ENCODE assay signal across 1 cellular context in genomic region chr2:38380397-38381130, GRCh38.
TF ChIP-seq lines count a peak whose summit lies in the region.

No MANE protein-coding gene starts in this region.

TF ChIP-seq in HepG2, 621 proteins besides CTCF, POLR2A, EP300 and RAD21 (continued from another document and continues in another):
- TF ChIP-seq PRDM10 (CRISPR knock-in tag; IDR thresholded peaks at IDR 0.05; ENCODE audit: low read depth) (no peak), GFI1 (CRISPR knock-in tag; IDR thresholded peaks at IDR 0.05; ENCODE audit: borderline replicate concordance) (peak; percentile 44; the same call in 1 of the 2 replicates), KAT2B (IDR thresholded peaks at IDR 0.05; ENCODE audit: borderline replicate concordance, low read depth, low read length) (no peak), ZNF138 (CRISPR knock-in tag; IDR thresholded peaks at IDR 0.05; ENCODE audit: low read depth) (no peak), NR2F2 (IDR thresholded peaks at IDR 0.05; ENCODE audit: borderline replicate concordance, low read depth) (no peak), KLF12 (CRISPR knock-in tag; IDR thresholded peaks at IDR 0.05; ENCODE audit: borderline replicate concordance) (no peak), KIAA2018 (CRISPR knock-in tag; IDR thresholded peaks at IDR 0.05; ENCODE audit: borderline replicate concordance) (no peak), DNMT3B (CRISPR knock-in tag; conservative IDR thresholded peaks at IDR 0.05) (no peak), TCF7 (IDR thresholded peaks at IDR 0.05; ENCODE audit: low read depth) (no peak), REPIN1 (CRISPR knock-in tag; IDR thresholded peaks at IDR 0.05; ENCODE audit: borderline replicate concordance, low read depth) (no peak), ZNF576 (CRISPR knock-in tag; IDR thresholded peaks at IDR 0.05) (no peak), KDM5A (IDR thresholded peaks at IDR 0.05; ENCODE audit: borderline replicate concordance, low read length) (no peak), GPBP1L1 (CRISPR knock-in tag; IDR thresholded peaks at IDR 0.05) (no peak), KLF16 (CRISPR knock-in tag; IDR thresholded peaks at IDR 0.05) (peak in 1 of 2 experiments; percentile 21; a peak in 1 of 4 replicates), MED1 (CRISPR knock-in tag; IDR thresholded peaks at IDR 0.05) (no peak), HIC2 (CRISPR knock-in tag; IDR thresholded peaks at IDR 0.05; ENCODE audit: low read depth) (no peak), HDAC1 (CRISPR knock-in tag; IDR thresholded peaks at IDR 0.05) (peak; percentile 51), YY1 (IDR thresholded peaks at IDR 0.05; ENCODE audit: insufficient read depth, insufficient replicate concordance, low read depth, low read length) (no peak), PHF8 (CRISPR knock-in tag; IDR thresholded peaks at IDR 0.05) (0 out of 2 replicates have a peak, but pooled peaks have one; percentile 25), MAFK (conservative IDR thresholded peaks at IDR 0.05 in 1 of 2, IDR thresholded peaks at IDR 0.05 in 1 of 2; ENCODE audit: low read length in 2 of 2) (no peak), ELF3 (CRISPR knock-in tag; IDR thresholded peaks at IDR 0.05) (0 out of 2 replicates have a peak, but pooled peaks have one; percentile 21), ATF7-NPFF (CRISPR knock-in tag; IDR thresholded peaks at IDR 0.05; ENCODE audit: low read depth) (no peak), ETV6 (CRISPR knock-in tag; conservative IDR thresholded peaks at IDR 0.05) (no peak), HNF4A (CRISPR knock-in tag; IDR thresholded peaks at IDR 0.05) (peak; percentile 18; the same call in 1 of the 2 replicates), ZNF24 (IDR thresholded peaks at IDR 0.05) (no peak), GMEB2 (CRISPR knock-in tag; IDR thresholded peaks at IDR 0.05; ENCODE audit: low read depth) (no peak), ZMYM4 (CRISPR knock-in tag; IDR thresholded peaks at IDR 0.05) (peak; percentile 63), JDP2 (CRISPR knock-in tag; IDR thresholded peaks at IDR 0.05; ENCODE audit: borderline replicate concordance) (no peak), ZNF652 (CRISPR knock-in tag; IDR thresholded peaks at IDR 0.05; ENCODE audit: borderline replicate concordance, low read depth) (no peak), ZNF30 (CRISPR knock-in tag; IDR thresholded peaks at IDR 0.05) (no peak)
- TF ChIP-seq, protein P1, sequence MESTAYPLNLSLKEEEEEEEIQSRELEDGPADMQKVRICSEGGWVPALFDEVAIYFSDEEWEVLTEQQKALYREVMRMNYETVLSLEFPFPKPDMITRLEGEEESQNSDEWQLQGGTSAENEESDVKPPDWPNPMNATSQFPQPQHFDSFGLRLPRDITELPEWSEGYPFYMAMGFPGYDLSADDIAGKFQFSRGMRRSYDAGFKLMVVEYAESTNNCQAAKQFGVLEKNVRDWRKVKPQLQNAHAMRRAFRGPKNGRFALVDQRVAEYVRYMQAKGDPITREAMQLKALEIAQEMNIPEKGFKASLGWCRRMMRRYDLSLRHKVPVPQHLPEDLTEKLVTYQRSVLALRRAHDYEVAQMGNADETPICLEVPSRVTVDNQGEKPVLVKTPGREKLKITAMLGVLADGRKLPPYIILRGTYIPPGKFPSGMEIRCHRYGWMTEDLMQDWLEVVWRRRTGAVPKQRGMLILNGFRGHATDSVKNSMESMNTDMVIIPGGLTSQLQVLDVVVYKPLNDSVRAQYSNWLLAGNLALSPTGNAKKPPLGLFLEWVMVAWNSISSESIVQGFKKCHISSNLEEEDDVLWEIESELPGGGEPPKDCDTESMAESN (CRISPR knock-in tag; conservative IDR thresholded peaks at IDR 0.05): no peak
- TF ChIP-seq, protein P2, sequence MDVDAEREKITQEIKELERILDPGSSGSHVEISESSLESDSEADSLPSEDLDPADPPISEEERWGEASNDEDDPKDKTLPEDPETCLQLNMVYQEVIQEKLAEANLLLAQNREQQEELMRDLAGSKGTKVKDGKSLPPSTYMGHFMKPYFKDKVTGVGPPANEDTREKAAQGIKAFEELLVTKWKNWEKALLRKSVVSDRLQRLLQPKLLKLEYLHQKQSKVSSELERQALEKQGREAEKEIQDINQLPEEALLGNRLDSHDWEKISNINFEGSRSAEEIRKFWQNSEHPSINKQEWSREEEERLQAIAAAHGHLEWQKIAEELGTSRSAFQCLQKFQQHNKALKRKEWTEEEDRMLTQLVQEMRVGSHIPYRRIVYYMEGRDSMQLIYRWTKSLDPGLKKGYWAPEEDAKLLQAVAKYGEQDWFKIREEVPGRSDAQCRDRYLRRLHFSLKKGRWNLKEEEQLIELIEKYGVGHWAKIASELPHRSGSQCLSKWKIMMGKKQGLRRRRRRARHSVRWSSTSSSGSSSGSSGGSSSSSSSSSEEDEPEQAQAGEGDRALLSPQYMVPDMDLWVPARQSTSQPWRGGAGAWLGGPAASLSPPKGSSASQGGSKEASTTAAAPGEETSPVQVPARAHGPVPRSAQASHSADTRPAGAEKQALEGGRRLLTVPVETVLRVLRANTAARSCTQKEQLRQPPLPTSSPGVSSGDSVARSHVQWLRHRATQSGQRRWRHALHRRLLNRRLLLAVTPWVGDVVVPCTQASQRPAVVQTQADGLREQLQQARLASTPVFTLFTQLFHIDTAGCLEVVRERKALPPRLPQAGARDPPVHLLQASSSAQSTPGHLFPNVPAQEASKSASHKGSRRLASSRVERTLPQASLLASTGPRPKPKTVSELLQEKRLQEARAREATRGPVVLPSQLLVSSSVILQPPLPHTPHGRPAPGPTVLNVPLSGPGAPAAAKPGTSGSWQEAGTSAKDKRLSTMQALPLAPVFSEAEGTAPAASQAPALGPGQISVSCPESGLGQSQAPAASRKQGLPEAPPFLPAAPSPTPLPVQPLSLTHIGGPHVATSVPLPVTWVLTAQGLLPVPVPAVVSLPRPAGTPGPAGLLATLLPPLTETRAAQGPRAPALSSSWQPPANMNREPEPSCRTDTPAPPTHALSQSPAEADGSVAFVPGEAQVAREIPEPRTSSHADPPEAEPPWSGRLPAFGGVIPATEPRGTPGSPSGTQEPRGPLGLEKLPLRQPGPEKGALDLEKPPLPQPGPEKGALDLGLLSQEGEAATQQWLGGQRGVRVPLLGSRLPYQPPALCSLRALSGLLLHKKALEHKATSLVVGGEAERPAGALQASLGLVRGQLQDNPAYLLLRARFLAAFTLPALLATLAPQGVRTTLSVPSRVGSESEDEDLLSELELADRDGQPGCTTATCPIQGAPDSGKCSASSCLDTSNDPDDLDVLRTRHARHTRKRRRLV (CRISPR knock-in tag; IDR thresholded peaks at IDR 0.05): no peak
